In the genomic region with DNA sequence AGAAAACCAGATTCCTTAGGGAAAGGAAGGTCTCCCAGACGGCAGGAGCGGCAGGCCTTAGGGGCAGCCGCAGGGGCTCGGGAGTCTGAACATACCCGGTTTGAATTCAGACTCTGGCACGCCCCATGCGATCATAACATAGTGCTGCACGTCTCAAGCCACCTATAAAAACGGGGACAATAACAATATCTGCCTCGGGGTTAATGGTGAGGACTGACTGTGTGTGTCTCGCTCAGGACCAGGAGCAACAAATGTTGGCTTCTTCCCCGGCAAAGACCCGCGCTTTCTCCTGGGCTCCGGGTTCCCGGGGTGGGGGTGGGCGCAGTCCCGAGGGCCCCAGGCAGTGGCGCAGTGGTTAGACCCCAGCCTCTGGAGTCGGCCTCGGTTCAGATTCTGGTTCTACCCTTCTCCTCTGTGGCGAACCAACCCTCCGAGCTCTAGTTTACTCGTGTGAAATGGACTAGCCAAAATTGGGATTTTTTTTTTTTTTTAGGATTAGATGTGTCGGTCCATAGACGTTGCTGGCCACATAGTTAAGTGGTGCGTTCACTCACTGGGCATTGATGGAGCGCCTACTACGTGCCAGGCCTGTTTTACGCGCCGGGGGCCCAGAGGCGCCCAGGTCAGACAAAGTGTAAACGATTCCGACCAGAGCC, we compare ENCODE assay signal across 9 cellular contexts. TPM values are rescaled to one million over a fixed set of nuclear protein-coding genes. Genes with fewer than 3 reads are reported as not detected.
DNase-seq lines count a peak whose midpoint lies in the region; ATAC-seq, FAIRE-seq and TF ChIP-seq lines count a peak whose summit lies in the region.
"Had no signal": no experiment of that assay in that cellular context is flagged by ENCODE, and none has a peak within 500 bp of the region (broad histone marks: within the 10 kb centered on the region; RNA-seq: fewer than 3 reads in every experiment).

No MANE protein-coding gene starts in this region.

- H3K79me2 ChIP-seq in HepG2 (ENCODE audit: insufficient read depth, low read length): peaks cover 37% of the 10 kb centered on the region

- DNase-seq in DMS53 (lab: John Stamatoyannopoulos, UW) (peak; percentile 26), DMS53 treated with DMSO at 0.1 percent for 48 hours (lab: John Stamatoyannopoulos, UW; ENCODE audit: unreplicated experiment) (no peak), HepG2 (ENCODE audit: low spot score) (no peak), suprapubic skin (ENCODE audit: low spot score in 2 of 2) (peak in 1 of 2 donors; percentile 76), NCI-H2081 (lab: John Stamatoyannopoulos, UW) (no peak), DMS153 treated with DMSO at 0.1 percent for 48 hours (lab: John Stamatoyannopoulos, UW; ENCODE audit: unreplicated experiment) (no peak), NCI-H2171 (lab: John Stamatoyannopoulos, UW) (no peak)

- no peak for TF ChIP-seq RAD21 in HepG2 (CRISPR knock-in tag; IDR thresholded peaks at IDR 0.05)

- in situ Hi-C loops in HepG2 (cut with HindIII; ENCODE audit: extremely low pct_ligation_motif_present, low pct_unique_long_range_greater_than_20kb): no loop called here

- peak overlapping the region; percentile 36; the same call in 1 of the 2 replicates for H3K9ac ChIP-seq in HepG2 (ENCODE audit: insufficient read depth, low read depth, low read length)

- FAIRE-seq in HepG2 (lab: Jason Lieb, UNC): no peak

- H3K4me3 ChIP-seq in HepG2 (replicated peaks in 1 of 3; ENCODE audit: insufficient read depth in 1 of 3, low read depth in 2 of 3, low read length in 3 of 3) (peak overlapping the region; percentile 60 to 71 (median 67); a peak in 4 of 6 replicates), suprapubic skin (peak overlapping the region; percentile 94)

- H3K4me2 ChIP-seq in HepG2 (ENCODE audit: low read depth, low read length): peak overlapping the region; percentile 73

- H3K36me3 ChIP-seq in HepG2 (replicated peaks in 1 of 2; ENCODE audit: control insufficient read depth in 1 of 2, insufficient read depth in 2 of 2, low read length in 2 of 2): peaks cover 3 to 11% of the 10 kb centered on the region in 2 experiments; a peak in 3 of 5 replicates
- no peaks in the 10 kb centered on the region for H3K36me3 ChIP-seq in suprapubic skin

- POLR2A ChIA-PET in HepG2 (lab: Yijun Ruan, JAX): interaction anchor here (1.8 to 3.4 kb wide), 2 partner anchors 30 to 70 kb away, joined by 9 to 14 read pairs; no protein-coding TSS in a partner anchor

- CTCF ChIA-PET in HepG2 (lab: Yijun Ruan, JAX; ENCODE audit: low intra/inter-chr PET ratio, low total read pairs): no interaction called here

- TF ChIP-seq CTCF in HepG2 (CRISPR knock-in tag; IDR thresholded peaks at IDR 0.05): no peak
- TF ChIP-seq CTCF in suprapubic skin (IDR thresholded peaks at IDR 0.05): no peak

- peaks cover 48% of the 10 kb centered on the region for H3K4me1 ChIP-seq in HepG2 (ENCODE audit: insufficient read depth, low read length)
- peaks cover 37% of the 10 kb centered on the region for H3K4me1 ChIP-seq in suprapubic skin

- H2AFZ ChIP-seq in HepG2 (ENCODE audit: low read length): no peak overlapping the region

- TF ChIP-seq EP300 in HepG2 (IDR thresholded peaks at IDR 0.05; ENCODE audit: low read depth in 2 of 2, low read length in 2 of 2) (no peak), HepG2 (CRISPR knock-in tag; IDR thresholded peaks at IDR 0.05; ENCODE audit: borderline replicate concordance) (no peak), suprapubic skin (IDR thresholded peaks at IDR 0.05) (no peak)

- intact Hi-C loops in HepG2 (cut with micrococcal nuclease; ENCODE audit: unreplicated experiment): loop anchor here (5.0 kb wide), 3 partner anchors 106 to 274 kb away; no protein-coding TSS in a partner anchor

- peaks cover 18% of the 10 kb centered on the region for H4K20me1 ChIP-seq in HepG2 (ENCODE audit: insufficient read depth, low read length)

- H3K27me3 ChIP-seq in HepG2 (ENCODE audit: control insufficient read depth in 1 of 2, insufficient read depth in 2 of 2, low read length in 2 of 2) (no peaks in the 10 kb centered on the region; a peak in 2 of 5 replicates), suprapubic skin (no peaks in the 10 kb centered on the region)

- TF ChIP-seq POLR2A in HepG2 (IDR thresholded peaks at IDR 0.05; ENCODE audit: insufficient read depth in 1 of 2, low read depth in 2 of 2, low read length in 2 of 2): no peak
- TF ChIP-seq POLR2A in suprapubic skin (IDR thresholded peaks at IDR 0.05): no peak

- no peak for ATAC-seq in HepG2

- 79% methylated on average over 35 of the region's 35 CpGs for WGBS in HepG2 (ENCODE audit: low lambda C conversion rate)
- 21% methylated on average over 35 of the region's 35 CpGs for WGBS in suprapubic skin

- peak overlapping the region; percentile 60 for H3K27ac ChIP-seq in cingulate gyrus (ENCODE audit: low read depth, low read length)
- no peak overlapping the region for H3K27ac ChIP-seq in HepG2 (ENCODE audit: extremely low read length, insufficient read depth, low read length)
- peak overlapping the region; percentile 84 for H3K27ac ChIP-seq in suprapubic skin
- H3K27ac ChIP-seq: 22Rv1 had no signal

- H3K9me3 ChIP-seq in HepG2 (ENCODE audit: low read length) (no peaks in the 10 kb centered on the region), suprapubic skin (no peaks in the 10 kb centered on the region)

- BruUV-seq in HepG2 (replicated peaks; lab: Mats Ljungman, UMichigan): TSS peak; percentile 68

TF ChIP-seq in HepG2, 621 proteins besides CTCF, POLR2A, EP300 and RAD21 (continues in another document):
- TF ChIP-seq ARID4A (CRISPR knock-in tag; IDR thresholded peaks at IDR 0.05; ENCODE audit: borderline replicate concordance) (peak; percentile 7; the same call in 1 of the 2 replicates), HOXA5 (CRISPR knock-in tag; IDR thresholded peaks at IDR 0.05) (no peak), FOXC1 (CRISPR knock-in tag; IDR thresholded peaks at IDR 0.05; ENCODE audit: borderline replicate concordance) (0 out of 2 replicates have a peak, but pooled peaks have one; percentile 35)

RNA-seq across cellular contexts. Expression of gene SH3BP4, which starts 1.0 kb away (rescaled TPM):
- total RNA-seq in HepG2 (2016; rRNA removed; fragmentation: Illumina TruSeq; extraction: Trizol) (34.6 and 44.3 TPM in 2 replicates), suprapubic skin (10 to 100 TPM; 38.6 to 82.6 (median 58.6) TPM)
- total RNA-seq in HepG2 (2016; cell fraction: cytosol; rRNA removed; fragmentation: Illumina TruSeq; extraction: Trizol; ENCODE audit: low read depth): 10.1 and 13.4 TPM in 2 replicates
- 33.4 and 38.6 TPM in 2 replicates for total RNA-seq in HepG2 (2016; cell fraction: insoluble cytoplasmic fraction; rRNA removed; fragmentation: Illumina TruSeq; extraction: Trizol)
- total RNA-seq in HepG2 (2016; cell fraction: membrane; rRNA removed; fragmentation: Illumina TruSeq; extraction: Trizol): 23.4 and 24.2 TPM in 2 replicates
- total RNA-seq in HepG2 (2016; cell fraction: nucleus; rRNA removed; fragmentation: Illumina TruSeq; extraction: Trizol): 29.3 and 37.6 TPM in 2 replicates
- 99.1 and 101 TPM in 2 replicates for polyA plus RNA-seq in HepG2 (2011; rRNA removed)
- polyA plus RNA-seq in HepG2 (2011; cell fraction: cytosol; rRNA removed): 62.2 and 70.2 TPM in 2 replicates
- 57.3 and 58.3 TPM in 2 replicates for polyA plus RNA-seq in HepG2 (2011; cell fraction: nucleus; rRNA removed)
- polyA plus RNA-seq in HepG2 (2012): 54.2 and 63.2 TPM in 2 replicates
- 12.1 and 15.0 TPM in 2 replicates for polyA plus RNA-seq in HepG2 (2016; cell fraction: cytosol; fragmentation: Illumina TruSeq; extraction: Trizol; ENCODE audit: low read depth)
- 41.4 and 47.1 TPM in 2 replicates for polyA plus RNA-seq in HepG2 (2016; cell fraction: insoluble cytoplasmic fraction; fragmentation: Illumina TruSeq; extraction: Trizol; ENCODE audit: low read depth)
- 16.0 and 16.3 TPM in 2 replicates for polyA plus RNA-seq in HepG2 (2016; cell fraction: membrane; fragmentation: Illumina TruSeq; extraction: Trizol; ENCODE audit: low read depth)
- polyA plus RNA-seq in HepG2 (2016; cell fraction: nucleus; fragmentation: Illumina TruSeq; extraction: Trizol; ENCODE audit: insufficient read depth, low read depth): 33.7 and 37.2 TPM in 2 replicates
- 50.3 and 196 TPM in 2 replicates for polyA minus RNA-seq in HepG2 (2011; rRNA and poly(A)+ RNA removed; ENCODE audit: low replicate concordance)
- 58.1 and 67.7 TPM in 2 replicates for polyA minus RNA-seq in HepG2 (2011; cell fraction: cytosol; rRNA and poly(A)+ RNA removed)
- 92.1 and 100 TPM in 2 replicates for polyA minus RNA-seq in HepG2 (2011; cell fraction: nucleus; rRNA and poly(A)+ RNA removed)
